10 cellular contexts compared by ENCODE assay signal in the genomic region with DNA sequence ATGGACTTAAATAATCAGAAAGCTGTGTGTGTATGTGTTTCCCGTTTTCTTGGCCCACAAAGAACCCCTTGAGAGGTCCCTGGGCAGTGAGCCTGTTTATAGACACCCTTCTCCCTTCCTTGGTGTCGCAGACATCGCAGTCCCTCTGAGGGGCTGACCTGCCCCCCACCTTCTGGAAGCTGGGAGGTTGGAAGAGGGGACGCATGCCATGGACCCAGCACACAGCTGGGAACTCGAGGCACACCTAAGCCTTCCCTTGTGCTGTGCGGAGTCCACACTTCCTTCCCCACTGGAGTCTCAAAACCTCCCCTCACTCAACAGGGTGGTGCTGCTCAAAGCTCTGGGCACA. TPM values are rescaled to one million over a fixed set of nuclear protein-coding genes. Genes with fewer than 3 reads are reported as not detected.
A peak's percentile ranks its signal among the peaks of the same experiment; 100 is the strongest.
DNase-seq lines count a peak whose midpoint lies in the region; ATAC-seq and TF ChIP-seq lines count a peak whose summit lies in the region.
"Had no signal": no experiment of that assay in that cellular context is flagged by ENCODE, and none has a peak within 500 bp of the region (broad histone marks: within the 10 kb centered on the region; RNA-seq: fewer than 3 reads in every experiment).

No MANE protein-coding gene starts in this region.

- peaks cover 7% of the 10 kb centered on the region for H3K79me1 ChIP-seq in mesenchymal stem cell (replicated peaks; ENCODE audit: low read length, poor library complexity, severe bottlenecking)

- H3K9me3 Mint-ChIP-seq in activated naive CD4-positive, alpha-beta T cell treated with anti-CD3 and anti-CD28 coated beads for 36 hours: peaks cover 12% of the 10 kb centered on the region
- peaks cover 0 to 11% of the 10 kb centered on the region in 2 donors for H3K9me3 Mint-ChIP-seq in activated naive CD4-positive, alpha-beta T cell treated with anti-CD3 and anti-CD28 coated beads, Interleukin-2, amount 50 U/mL, for 72 hours
- peaks cover 4% of the 10 kb centered on the region for H3K9me3 Mint-ChIP-seq in activated naive CD8-positive, alpha-beta T cell treated with anti-CD3 and anti-CD28 coated beads, Interleukin-2, amount 50 U/mL, for 24 hours

- intact Hi-C loops in activated naive CD4-positive, alpha-beta T cell treated with anti-CD3 and anti-CD28 coated beads for 36 hours (cut with micrococcal nuclease): loop anchor here (1.0 to 10.0 kb wide), 2 partner anchors 22 to 277 kb away; a partner anchor contains a TSS

- peak overlapping the region in 1 of 2 experiments; percentile 21 for H3K18ac ChIP-seq in mesenchymal stem cell (ENCODE audit: low read depth in 1 of 2, low read length in 2 of 2)

- no peak for TF ChIP-seq EP300 in upper lobe of left lung (IDR thresholded peaks at IDR 0.05)

- H2AFZ ChIP-seq in mesenchymal stem cell (ENCODE audit: low read depth, low read length): peak overlapping the region; percentile 74

- H3K9me3 ChIP-seq in mesenchymal stem cell (ENCODE audit: control insufficient read depth, low read length) (no peaks in the 10 kb centered on the region), upper lobe of left lung (no peaks in the 10 kb centered on the region), BE2C (no peaks in the 10 kb centered on the region)

- ATAC-seq in activated naive CD4-positive, alpha-beta T cell treated with anti-CD3 and anti-CD28 coated beads, Interleukin-2, amount 50 U/mL, for 72 hours: no peak
- ATAC-seq in activated naive CD8-positive, alpha-beta T cell treated with anti-CD3 and anti-CD28 coated beads, Interleukin-2, amount 50 U/mL, for 24 hours: peak; percentile 10
- ATAC-seq in upper lobe of left lung (ENCODE audit: low FRiP score in 2 of 2) (peak; percentile 38 to 43), HG03469 (IDR thresholded peaks at IDR 0.05; ENCODE audit: unreplicated experiment) (no peak)

- peak overlapping the region; percentile 60 for H3K4me3 Mint-ChIP-seq in activated naive CD4-positive, alpha-beta T cell treated with anti-CD3 and anti-CD28 coated beads for 36 hours
- H3K4me3 Mint-ChIP-seq in activated naive CD8-positive, alpha-beta T cell treated with anti-CD3 and anti-CD28 coated beads, Interleukin-2, amount 50 U/mL, for 24 hours: peak overlapping the region; percentile 64

- no peaks in the 10 kb centered on the region for H3K27me3 ChIP-seq in mesenchymal stem cell (ENCODE audit: control insufficient read depth in 1 of 2, insufficient read depth in 1 of 2, low read length in 2 of 2)
- no peaks in the 10 kb centered on the region for H3K27me3 ChIP-seq in upper lobe of left lung
- no peaks in the 10 kb centered on the region for H3K27me3 ChIP-seq in BE2C

- H3K36me3 ChIP-seq in mesenchymal stem cell (ENCODE audit: control insufficient read depth in 1 of 2, insufficient read depth in 2 of 2, low read depth in 1 of 2, low read length in 2 of 2) (no peaks in the 10 kb centered on the region), upper lobe of left lung (no peaks in the 10 kb centered on the region), BE2C (no peaks in the 10 kb centered on the region)

- H2BK12ac ChIP-seq in mesenchymal stem cell (ENCODE audit: low read length in 2 of 2): peak overlapping the region in 1 of 2 experiments; percentile 15

- peaks cover 49% of the 10 kb centered on the region for H3K4me1 Mint-ChIP-seq in activated naive CD4-positive, alpha-beta T cell treated with anti-CD3 and anti-CD28 coated beads for 36 hours (ENCODE audit: low read depth)
- H3K4me1 Mint-ChIP-seq in activated naive CD8-positive, alpha-beta T cell treated with anti-CD3 and anti-CD28 coated beads, Interleukin-2, amount 50 U/mL, for 24 hours: peaks cover 46% of the 10 kb centered on the region

- peak overlapping the region; percentile 75 for H3K27ac Mint-ChIP-seq in activated naive CD4-positive, alpha-beta T cell treated with anti-CD3 and anti-CD28 coated beads for 36 hours
- H3K27ac Mint-ChIP-seq in activated naive CD4-positive, alpha-beta T cell treated with anti-CD3 and anti-CD28 coated beads, Interleukin-2, amount 50 U/mL, for 72 hours: peak overlapping the region in 1 of 2 donors; percentile 74
- H3K27ac Mint-ChIP-seq in activated naive CD8-positive, alpha-beta T cell treated with anti-CD3 and anti-CD28 coated beads, Interleukin-2, amount 50 U/mL, for 24 hours: no peak overlapping the region

- TF ChIP-seq CTCF in upper lobe of left lung (IDR thresholded peaks at IDR 0.05) (peak in 1 of 6 experiments; percentile 1), BE2C (IDR thresholded peaks at IDR 0.05; ENCODE audit: low read depth, low read length) (no peak)

- peak overlapping the region; percentile 9 for H4K8ac ChIP-seq in mesenchymal stem cell (ENCODE audit: low read length)

- H3K4me1 ChIP-seq in mesenchymal stem cell (ENCODE audit: control insufficient read depth, insufficient read depth, low read depth, low read length) (peaks cover 16% of the 10 kb centered on the region), upper lobe of left lung (peaks cover 0 to 19% (median 17%) of the 10 kb centered on the region in 4 donors), BE2C (peaks cover 6% of the 10 kb centered on the region)

- TF ChIP-seq POLR2A in upper lobe of left lung (IDR thresholded peaks at IDR 0.05): no peak

- no peak overlapping the region for H3K4me2 ChIP-seq in mesenchymal stem cell (ENCODE audit: low read length, poor library complexity, severe bottlenecking)

- CTCF ChIA-PET in activated naive CD4-positive, alpha-beta T cell treated with anti-CD3 and anti-CD28 coated beads for 36 hours (lab: Charles Lee): interaction anchor here (0.7 to 2.5 kb wide), 7 partner anchors 8 to 111 kb away, joined by 3 to 10 read pairs (median 4); no protein-coding TSS in a partner anchor

- H3K4me3 ChIP-seq in mesenchymal stem cell (ENCODE audit: insufficient read depth in 1 of 2, low read depth in 1 of 2, low read length in 2 of 2): peak overlapping the region in 1 of 2 experiments; percentile 76
- peak overlapping the region in 2 of 4 donors; percentile 54 for H3K4me3 ChIP-seq in upper lobe of left lung
- H3K4me3 ChIP-seq in BE2C (ENCODE audit: low read depth, low read length): no peak overlapping the region

- no peak overlapping the region for H2BK5ac ChIP-seq in mesenchymal stem cell (ENCODE audit: low read depth, low read length, poor library complexity, severe bottlenecking)

- peak overlapping the region in 1 of 2 experiments; percentile 56 for H3K4ac ChIP-seq in mesenchymal stem cell (ENCODE audit: low read depth in 1 of 2, low read length in 2 of 2)

- no peaks in the 10 kb centered on the region for H3K27me3 Mint-ChIP-seq in activated naive CD4-positive, alpha-beta T cell treated with anti-CD3 and anti-CD28 coated beads for 36 hours (ENCODE audit: low read depth)
- no peaks in the 10 kb centered on the region for H3K27me3 Mint-ChIP-seq in activated naive CD8-positive, alpha-beta T cell treated with anti-CD3 and anti-CD28 coated beads, Interleukin-2, amount 50 U/mL, for 24 hours

- no peak overlapping the region for H2BK15ac ChIP-seq in mesenchymal stem cell (ENCODE audit: low read depth, poor library complexity, severe bottlenecking)

- H4K91ac ChIP-seq in mesenchymal stem cell (ENCODE audit: low read length): no peak overlapping the region

- no peak for DNase-seq in activated naive CD4-positive, alpha-beta T cell treated with anti-CD3 and anti-CD28 coated beads for 36 hours
- DNase-seq in activated naive CD4-positive, alpha-beta T cell treated with anti-CD3 and anti-CD28 coated beads, Interleukin-2, amount 50 U/mL, for 72 hours (ENCODE audit: low spot score in 2 of 2): no peak
- no peak for DNase-seq in activated naive CD8-positive, alpha-beta T cell treated with anti-CD3 and anti-CD28 coated beads, Interleukin-2, amount 50 U/mL, for 24 hours
- DNase-seq in mesenchymal stem cell (peak; percentile 11), upper lobe of left lung (no peak), DMS79 treated with DMSO at 0.1 percent for 48 hours (lab: John Stamatoyannopoulos, UW) (no peak), BE2C (no peak)

- H2AK5ac ChIP-seq in mesenchymal stem cell (ENCODE audit: low read length, severe bottlenecking): no peak overlapping the region

- WGBS in mesenchymal stem cell: 61% methylated on average over 4 of the region's 6 CpGs
- WGBS in upper lobe of left lung, 2 donors: 17% methylated on average over 5 of the region's 6 CpGs; no CpG with 5 or more reads in 1 of the 2 donors

- no peak overlapping the region for H3K27ac ChIP-seq in mesenchymal stem cell (ENCODE audit: low read length, poor library complexity, severe bottlenecking)
- H3K27ac ChIP-seq in upper lobe of left lung: peak overlapping the region in 3 of 4 donors; percentile 43 to 80 (median 66)
- H3K27ac ChIP-seq: HL-60 had no signal

- H3K9ac ChIP-seq in mesenchymal stem cell (ENCODE audit: low read length): peak overlapping the region; percentile 47

- H3K14ac ChIP-seq in mesenchymal stem cell (ENCODE audit: low read length in 2 of 2): no peak overlapping the region

- no peak overlapping the region for H2BK120ac ChIP-seq in mesenchymal stem cell (ENCODE audit: low read depth, low read length)

- no peaks in the 10 kb centered on the region for H3K36me3 Mint-ChIP-seq in activated naive CD4-positive, alpha-beta T cell treated with anti-CD3 and anti-CD28 coated beads for 36 hours (ENCODE audit: low read depth)
- peaks cover 0 to 30% of the 10 kb centered on the region in 2 donors for H3K36me3 Mint-ChIP-seq in activated naive CD4-positive, alpha-beta T cell treated with anti-CD3 and anti-CD28 coated beads, Interleukin-2, amount 50 U/mL, for 72 hours
- peaks cover 3% of the 10 kb centered on the region for H3K36me3 Mint-ChIP-seq in activated naive CD8-positive, alpha-beta T cell treated with anti-CD3 and anti-CD28 coated beads, Interleukin-2, amount 50 U/mL, for 24 hours (ENCODE audit: low read depth)

- no peak overlapping the region for H3K23ac ChIP-seq in mesenchymal stem cell (ENCODE audit: low read length in 2 of 2)

RNA-seq across cellular contexts. Expression of a gene that starts 0.5 kb away (rescaled TPM):
- total RNA-seq in activated naive CD4-positive, alpha-beta T cell treated with anti-CD3 and anti-CD28 coated beads for 36 hours: 1 to 10 TPM; 5.5 to 6.0 TPM
- 1 to 10 TPM; 6.4 to 9.6 TPM for total RNA-seq in activated naive CD4-positive, alpha-beta T cell treated with anti-CD3 and anti-CD28 coated beads, Interleukin-2, amount 50 U/mL, for 72 hours
- 5.4 TPM for polyA plus RNA-seq in mesenchymal stem cell (2013, experiment 1 of 2)
- 5.1 TPM for polyA plus RNA-seq in mesenchymal stem cell (2013, experiment 2 of 2)
- total RNA-seq in upper lobe of left lung: 1 to 10 TPM in 3 of 6 donors, under 1 TPM in 1, not detected in 2; 0.89 to 5.8 (median 1.5) TPM
- polyA plus RNA-seq in BE2C (2012; ENCODE audit: insufficient read depth, insufficient read length, low read depth): 0.43 TPM

RNA-seq across cellular contexts. Expression of a gene that starts 24.2 kb away (rescaled TPM):
- total RNA-seq in activated naive CD4-positive, alpha-beta T cell treated with anti-CD3 and anti-CD28 coated beads for 36 hours: not detected
- not detected for total RNA-seq in activated naive CD4-positive, alpha-beta T cell treated with anti-CD3 and anti-CD28 coated beads, Interleukin-2, amount 50 U/mL, for 72 hours
- not detected for polyA plus RNA-seq in mesenchymal stem cell (2013, experiment 1 of 2)
- polyA plus RNA-seq in mesenchymal stem cell (2013, experiment 2 of 2): not detected
- 10 to 100 TPM in 3 of 6 donors, 1 to 10 TPM in 3; 3.0 to 27.3 (median 8.3) TPM for total RNA-seq in upper lobe of left lung
- polyA plus RNA-seq in BE2C (2012; ENCODE audit: insufficient read depth, insufficient read length, low read depth): not detected
- total RNA-seq: activated CD8-positive, alpha-beta memory T cell treated with anti-CD3 and anti-CD28 coated beads for 36 hours had no signal

RNA-seq across cellular contexts. Expression of a gene that starts 32.4 kb away (rescaled TPM):
- 10 to 100 TPM; 71.5 to 74.1 TPM for total RNA-seq in activated naive CD4-positive, alpha-beta T cell treated with anti-CD3 and anti-CD28 coated beads for 36 hours
- 100 to 1,000 TPM in 1 of 2 donors, 10 to 100 TPM in 1; 71.0 to 114 TPM for total RNA-seq in activated naive CD4-positive, alpha-beta T cell treated with anti-CD3 and anti-CD28 coated beads, Interleukin-2, amount 50 U/mL, for 72 hours
- polyA plus RNA-seq in mesenchymal stem cell (2013, experiment 1 of 2): 121 TPM
- polyA plus RNA-seq in mesenchymal stem cell (2013, experiment 2 of 2): 121 TPM
- total RNA-seq in upper lobe of left lung: 10 to 100 TPM in 4 of 6 donors, 1 to 10 TPM in 2; 6.1 to 27.0 (median 11.1) TPM
- 25.9 TPM for polyA plus RNA-seq in BE2C (2012; ENCODE audit: insufficient read depth, insufficient read length, low read depth)

RNA-seq across cellular contexts. Expression of a gene that starts 39.3 kb away (rescaled TPM):
- total RNA-seq in activated naive CD4-positive, alpha-beta T cell treated with anti-CD3 and anti-CD28 coated beads for 36 hours: 10 to 100 TPM; 18.8 to 19.5 TPM
- total RNA-seq in activated naive CD4-positive, alpha-beta T cell treated with anti-CD3 and anti-CD28 coated beads, Interleukin-2, amount 50 U/mL, for 72 hours: 10 to 100 TPM; 16.0 to 27.2 TPM
- 5.2 TPM for polyA plus RNA-seq in mesenchymal stem cell (2013, experiment 1 of 2)
- 5.4 TPM for polyA plus RNA-seq in mesenchymal stem cell (2013, experiment 2 of 2)
- total RNA-seq in upper lobe of left lung: 1 to 10 TPM; 1.2 to 5.8 (median 3.6) TPM
- 0.43 TPM for polyA plus RNA-seq in BE2C (2012; ENCODE audit: insufficient read depth, insufficient read length, low read depth)

RNA-seq across cellular contexts. Expression of a gene that starts 59.0 kb away (rescaled TPM):
- 10 to 100 TPM; 12.3 to 12.4 TPM for total RNA-seq in activated naive CD4-positive, alpha-beta T cell treated with anti-CD3 and anti-CD28 coated beads for 36 hours
- 10 to 100 TPM; 15.8 to 25.8 TPM for total RNA-seq in activated naive CD4-positive, alpha-beta T cell treated with anti-CD3 and anti-CD28 coated beads, Interleukin-2, amount 50 U/mL, for 72 hours
- 13.4 TPM for polyA plus RNA-seq in mesenchymal stem cell (2013, experiment 1 of 2)
- polyA plus RNA-seq in mesenchymal stem cell (2013, experiment 2 of 2): 14.5 TPM
- 10 to 100 TPM in 2 of 6 donors, 1 to 10 TPM in 4; 4.0 to 12.0 (median 6.5) TPM for total RNA-seq in upper lobe of left lung
- 4.6 TPM for polyA plus RNA-seq in BE2C (2012; ENCODE audit: insufficient read depth, insufficient read length, low read depth)

Comparison
In these comparisons a context has a peak if more than half of its experiments do, and no peak if none do; other contexts are left out.
1. ATAC-seq: peak in activated naive CD8-positive, alpha-beta T cell treated with anti-CD3 and anti-CD28 coated beads, Interleukin-2, amount 50 U/mL, for 24 hours (single experiment) and upper lobe of left lung (2 of 2); none in activated naive CD4-positive, alpha-beta T cell treated with anti-CD3 and anti-CD28 coated beads, Interleukin-2, amount 50 U/mL, for 72 hours (0 of 2) and HG03469 (single experiment).